Comparison of ENCODE assay signal across 1 cellular context in genomic region chr2:48531141-48531648, GRCh38.
TF ChIP-seq lines count a peak whose summit lies in the region.

No MANE protein-coding gene starts in this region.

TF ChIP-seq in K562, 482 proteins besides CTCF, POLR2A, EP300 and RAD21 (continued from another document):
- no peak for TF ChIP-seq BRF2 (IDR thresholded peaks at IDR 0.05; ENCODE audit: borderline replicate concordance, insufficient read depth, insufficient read length)
